In the genomic region with DNA sequence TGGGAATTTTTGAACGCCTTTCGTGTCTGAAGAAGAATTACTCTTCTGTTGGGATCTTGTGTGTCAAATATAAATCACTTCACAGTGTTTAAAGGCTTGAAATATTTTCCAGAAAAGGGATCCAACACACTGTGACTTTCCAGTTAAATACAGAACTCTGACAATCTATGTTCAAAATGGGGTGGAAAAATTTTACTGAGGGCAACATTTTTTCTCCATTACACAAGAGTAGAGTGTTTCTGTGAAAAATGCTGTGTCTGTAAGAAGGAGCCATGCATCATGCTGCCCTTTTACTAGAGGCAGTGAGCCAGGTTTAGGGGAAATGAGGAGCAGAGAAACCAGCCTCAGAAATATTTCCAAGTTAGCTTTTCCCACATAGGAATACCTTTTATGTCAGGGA, we compare ENCODE assay signal across 21 cellular contexts.
DNase-seq lines count a peak whose midpoint lies in the region; ATAC-seq, FAIRE-seq and TF ChIP-seq lines count a peak whose summit lies in the region.
"Had no signal": no experiment of that assay in that cellular context is flagged by ENCODE, and none has a peak within 500 bp of the region (broad histone marks: within the 10 kb centered on the region; RNA-seq: fewer than 3 reads in every experiment).

No MANE protein-coding gene starts in this region.

- no peak overlapping the region for H3K4me3 ChIP-seq in choroid plexus epithelial cell (ENCODE audit: low read depth, low read length)
- H3K4me3 ChIP-seq in subcutaneous abdominal adipose tissue (ENCODE audit: low read depth in 1 of 5, low read length in 5 of 5) = no peak overlapping the region
- no peak overlapping the region for H3K4me3 ChIP-seq in kidney (ENCODE audit: low read length in 2 of 2)
- H3K4me3 ChIP-seq: colonic mucosa, GM12878, SJCRH30 had no signal

- no peaks in the 10 kb centered on the region for H3K9me3 Mint-ChIP-seq in HFFc6
- no peaks in the 10 kb centered on the region for H3K9me3 Mint-ChIP-seq in mesothelial cell of epicardium
- H3K9me3 Mint-ChIP-seq: IgD-negative memory B cell had no signal

- no peaks in the 10 kb centered on the region for H3K9me3 ChIP-seq in subcutaneous abdominal adipose tissue (ENCODE audit: control insufficient read depth in 5 of 5, low read length in 5 of 5)
- no peaks in the 10 kb centered on the region for H3K9me3 ChIP-seq in kidney (ENCODE audit: control insufficient read depth in 1 of 2, low read length in 2 of 2)
- H3K9me3 ChIP-seq: colonic mucosa, SJCRH30 had no signal

- H3K4me1 Mint-ChIP-seq in HFFc6 (ENCODE audit: low read depth) = peaks cover 6% of the 10 kb centered on the region
- H3K4me1 Mint-ChIP-seq in mesothelial cell of epicardium = peaks cover 66% of the 10 kb centered on the region
- H3K4me1 Mint-ChIP-seq: IgD-negative memory B cell had no signal

- TF ChIP-seq CTCF in HFFc6 (IDR thresholded peaks at IDR 0.05) (no peak), choroid plexus epithelial cell (conservative IDR thresholded peaks at IDR 0.05; ENCODE audit: low read depth, low read length) (no peak), mesothelial cell of epicardium (IDR thresholded peaks at IDR 0.05; ENCODE audit: unreplicated experiment) (no peak), kidney (IDR thresholded peaks at IDR 0.05; ENCODE audit: borderline replicate concordance, extremely low read depth, insufficient read depth) (no peak)

- no peak for FAIRE-seq in kidney (lab: Jason Lieb, UNC)
- FAIRE-seq: endothelial cell of umbilical vein, GM12878 had no signal

- DNase-seq in HFFc6 = no peak
- peak; percentile 60 for DNase-seq in choroid plexus epithelial cell (ENCODE audit: low read depth)
- no peak for DNase-seq in mesothelial cell of epicardium (ENCODE audit: low spot score in 2 of 2, unreplicated experiment in 2 of 2)
- no peak for DNase-seq in amniotic stem cell (lab: John Stamatoyannopoulos, UW)
- DNase-seq in kidney = no peak
- DNase-seq: activated CD8-positive, alpha-beta memory T cell treated with anti-CD3 and anti-CD28 coated beads, Interleukin-2, amount 10 ng/mL, durations not matched to agents 7 days and 5 days; activated effector memory CD4-positive, alpha-beta T cell treated with anti-CD3 and anti-CD28 coated beads, Interleukin-2, amount 50 U/mL, for 16 hours; AML-193; colonic mucosa; NCI-H2081; NCI-H510A; retina; SJCRH30; T-helper 2 cell had no signal

- peaks cover 26% of the 10 kb centered on the region for H3K36me3 Mint-ChIP-seq in HFFc6 (ENCODE audit: low read depth)
- H3K36me3 Mint-ChIP-seq in mesothelial cell of epicardium = peaks cover 25% of the 10 kb centered on the region

- TF ChIP-seq POLR2A in GM18505 (IDR thresholded peaks at IDR 0.05; ENCODE audit: borderline replicate concordance, extremely low read depth, insufficient read depth, insufficient read length) = no peak

- peaks cover 2 to 38% (median 30%) of the 10 kb centered on the region in 5 donors for H3K4me1 ChIP-seq in subcutaneous abdominal adipose tissue (ENCODE audit: control insufficient read depth in 5 of 5, insufficient read depth in 5 of 5, low read length in 5 of 5)
- H3K4me1 ChIP-seq in kidney (ENCODE audit: control insufficient read depth in 1 of 2, insufficient read depth in 1 of 2, low read depth in 1 of 2, low read length in 2 of 2) = no peaks in the 10 kb centered on the region
- H3K4me1 ChIP-seq: colonic mucosa, SJCRH30 had no signal

- H3K4me3 Mint-ChIP-seq in HFFc6 (no peak overlapping the region), mesothelial cell of epicardium (no peak overlapping the region)
- H3K4me3 Mint-ChIP-seq: activated CD8-positive, alpha-beta memory T cell treated with anti-CD3 and anti-CD28 coated beads, Interleukin-2, amount 10 ng/mL, durations not matched to agents 7 days and 5 days; IgD-negative memory B cell had no signal

- no peaks in the 10 kb centered on the region for H3K27me3 ChIP-seq in subcutaneous abdominal adipose tissue (ENCODE audit: control insufficient read depth in 5 of 5, insufficient read depth in 4 of 5, low read length in 5 of 5)
- H3K27me3 ChIP-seq: colonic mucosa, SJCRH30 had no signal

- H3K36me3 ChIP-seq in subcutaneous abdominal adipose tissue (ENCODE audit: control insufficient read depth in 5 of 5, insufficient read depth in 5 of 5, low read length in 5 of 5) = peaks cover 31 to 59% (median 48%) of the 10 kb centered on the region in 5 donors
- H3K36me3 ChIP-seq in kidney (ENCODE audit: control insufficient read depth in 1 of 2, insufficient read depth in 2 of 2, low read length in 2 of 2) = peaks cover 30 to 53% of the 10 kb centered on the region in 2 donors
- H3K36me3 ChIP-seq: colonic mucosa had no signal

- ATAC-seq in GM18505 (IDR thresholded peaks at IDR 0.05; ENCODE audit: unreplicated experiment) = no peak
- no peak for ATAC-seq in GM21447 (IDR thresholded peaks at IDR 0.05; ENCODE audit: unreplicated experiment)
- ATAC-seq: activated CD4-positive, CD25-positive, alpha-beta regulatory T cell treated with anti-CD3 and anti-CD28 coated beads, Interleukin-2, amount 50 U/mL, for 24 hours; activated CD8-positive, alpha-beta memory T cell treated with anti-CD3 and anti-CD28 coated beads, Interleukin-2, amount 10 ng/mL, durations not matched to agents 7 days and 5 days; GM12878 had no signal

- H3K27ac Mint-ChIP-seq in HFFc6 (0 out of 2 replicates have a peak overlapping the region, but pooled peaks have one; percentile 13), mesothelial cell of epicardium (peak overlapping the region; percentile 94)
- H3K27ac Mint-ChIP-seq: activated CD8-positive, alpha-beta memory T cell treated with anti-CD3 and anti-CD28 coated beads, Interleukin-2, amount 10 ng/mL, durations not matched to agents 7 days and 5 days; IgD-negative memory B cell had no signal

- H3K27me3 Mint-ChIP-seq in HFFc6 (ENCODE audit: insufficient read depth) = no peaks in the 10 kb centered on the region; the same call in 1 of the 2 replicates
- H3K27me3 Mint-ChIP-seq in mesothelial cell of epicardium (ENCODE audit: low read depth) = no peaks in the 10 kb centered on the region
- H3K27me3 Mint-ChIP-seq: activated CD8-positive, alpha-beta memory T cell treated with anti-CD3 and anti-CD28 coated beads, Interleukin-2, amount 10 ng/mL, durations not matched to agents 7 days and 5 days; IgD-negative memory B cell had no signal

- H3K9ac ChIP-seq in subcutaneous abdominal adipose tissue (ENCODE audit: low read length in 5 of 5) (peak overlapping the region in 3 of 5 donors; percentile 5 to 85 (median 61)), kidney (ENCODE audit: low read length in 2 of 2) (no peak overlapping the region)

- peak overlapping the region; percentile 94 for H3K27ac ChIP-seq in subcutaneous abdominal adipose tissue (ENCODE audit: low read depth, low read length)
- no peak overlapping the region for H3K27ac ChIP-seq in kidney (ENCODE audit: low read depth in 2 of 2, low read length in 2 of 2)
- H3K27ac ChIP-seq: colonic mucosa, SJCRH30 had no signal

- intact Hi-C loops in kidney (cut with DNase I) = loop anchor here (10.0 kb wide), 1 partner anchor 338 kb away; no protein-coding TSS in a partner anchor

Comparison
In these comparisons a context has a peak if more than half of its experiments do, and no peak if none do; other contexts are left out.
1. H3K9ac ChIP-seq: peak in subcutaneous abdominal adipose tissue (3 of 5); none in kidney (0 of 2).